In the genomic region with DNA sequence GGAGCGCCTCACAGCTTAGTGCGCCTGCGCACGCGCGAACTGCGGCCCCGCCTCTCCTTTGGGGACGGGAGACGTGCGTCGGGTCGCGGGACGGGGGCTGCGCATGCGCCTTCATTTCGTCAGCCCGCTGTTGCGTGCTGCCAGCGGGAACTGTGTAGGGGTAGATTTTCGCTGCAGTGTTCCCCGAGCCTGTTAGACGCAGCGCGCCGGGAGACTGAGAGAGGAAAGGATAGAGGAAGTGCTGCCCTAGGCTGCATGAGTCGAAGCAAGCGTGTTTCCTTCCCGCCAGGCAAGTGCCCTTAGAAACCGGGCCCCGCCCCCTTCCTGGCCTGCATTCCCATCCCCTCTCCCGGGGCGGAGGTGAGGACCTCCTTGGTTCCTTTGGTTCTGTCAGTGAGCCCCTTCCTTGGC, we compare ENCODE assay signal across 8 cellular contexts. TPM values are rescaled to one million over a fixed set of nuclear protein-coding genes. Genes with fewer than 3 reads are reported as not detected.
DNase-seq lines count a peak whose midpoint lies in the region; ATAC-seq and TF ChIP-seq lines count a peak whose summit lies in the region.

No MANE protein-coding gene starts in this region.

- no CpG with 5 or more reads among the region's 34 CpGs for WGBS in trophoblast cell (ENCODE audit: extremely low coverage, insufficient coverage, insufficient read length)
- 0% methylated on average over 30 to 34 of the region's 34 CpGs for WGBS in tibial nerve, 2 donors

- peak overlapping the region; percentile 66 for H3K4me3 ChIP-seq in SU-DHL-6 (ENCODE audit: insufficient read depth, low read length, poor library complexity, severe bottlenecking)
- peak overlapping the region; percentile 73 for H3K4me3 ChIP-seq in cardiac muscle cell
- peak overlapping the region; percentile 82 for H3K4me3 ChIP-seq in trophoblast cell (ENCODE audit: low read depth, low read length)
- H3K4me3 ChIP-seq in tibial nerve: peak overlapping the region; percentile 47 to 86 (median 74)

- peaks cover 17% of the 10 kb centered on the region for H3K79me1 ChIP-seq in trophoblast cell (ENCODE audit: low read length)

- no peak overlapping the region for H3K23ac ChIP-seq in trophoblast cell (ENCODE audit: low read length)

- peaks cover 2% of the 10 kb centered on the region for H3K27me3 Mint-ChIP-seq in activated naive CD8-positive, alpha-beta T cell treated with anti-CD3 and anti-CD28 coated beads, Interleukin-2, amount 50 U/mL, for 24 hours

- H3K27ac ChIP-seq in SU-DHL-6 (ENCODE audit: low read depth, low read length): peak overlapping the region; percentile 65
- peak overlapping the region; percentile 94 for H3K27ac ChIP-seq in cardiac muscle cell
- H3K27ac ChIP-seq in trophoblast cell (ENCODE audit: low read depth, low read length): peak overlapping the region; percentile 83
- peak overlapping the region; percentile 87 to 98 (median 92) for H3K27ac ChIP-seq in tibial nerve

- H3K27me3 ChIP-seq in SU-DHL-6 (ENCODE audit: low read length): no peaks in the 10 kb centered on the region
- no peaks in the 10 kb centered on the region for H3K27me3 ChIP-seq in cardiac muscle cell
- H3K27me3 ChIP-seq in trophoblast cell (ENCODE audit: insufficient read depth, low read length): no peaks in the 10 kb centered on the region
- no peaks in the 10 kb centered on the region for H3K27me3 ChIP-seq in tibial nerve

- H3K4me1 ChIP-seq in cardiac muscle cell (ENCODE audit: low read depth) (peaks cover 30% of the 10 kb centered on the region), trophoblast cell (ENCODE audit: control insufficient read depth in 1 of 2, insufficient read depth in 2 of 2, low read length in 2 of 2) (peaks cover 3 to 11% of the 10 kb centered on the region in 2 experiments), tibial nerve (peaks cover 0 to 83% (median 31%) of the 10 kb centered on the region in 4 donors)

- TF ChIP-seq EP300 in tibial nerve (IDR thresholded peaks at IDR 0.05): peak; percentile 74 to 94

- H4K20me1 ChIP-seq in SU-DHL-6 (ENCODE audit: low read depth, low read length): peaks cover 22% of the 10 kb centered on the region

- H3K9me2 ChIP-seq in SU-DHL-6 (replicated peaks; ENCODE audit: insufficient read depth, low read length): no peaks in the 10 kb centered on the region

- peak overlapping the region; percentile 84 for H3K4me2 ChIP-seq in SU-DHL-6 (ENCODE audit: low read depth, low read length, poor library complexity, severe bottlenecking)
- H3K4me2 ChIP-seq in trophoblast cell (ENCODE audit: low read length): peak overlapping the region; percentile 90

- peak; percentile 93 for DNase-seq in GM13976 (ENCODE audit: low spot score)
- DNase-seq in NCI-H1417 treated with DMSO at 0.1 percent for 48 hours (lab: John Stamatoyannopoulos, UW): peak; percentile 20
- DNase-seq in activated naive CD8-positive, alpha-beta T cell treated with anti-CD3 and anti-CD28 coated beads, Interleukin-2, amount 50 U/mL, for 24 hours: peak; percentile 97
- peak; percentile 96 to 97 for DNase-seq in cardiac muscle cell (ENCODE audit: low read depth in 1 of 2, low spot score in 1 of 2)
- DNase-seq in trophoblast cell: peak; percentile 97 to 99
- DNase-seq in tibial nerve (ENCODE audit: low spot score in 2 of 2): peak; percentile 81

- H3K79me2 ChIP-seq in SU-DHL-6 (ENCODE audit: insufficient read depth, low read length) (peaks cover 44% of the 10 kb centered on the region), trophoblast cell (ENCODE audit: control insufficient read depth, insufficient read depth, low read length, poor library complexity) (peaks cover 9% of the 10 kb centered on the region)

- ATAC-seq in HG02840 (IDR thresholded peaks at IDR 0.05; ENCODE audit: low FRiP score, unreplicated experiment): peak; percentile 85
- peak; percentile 89 for ATAC-seq in activated naive CD8-positive, alpha-beta T cell treated with anti-CD3 and anti-CD28 coated beads, Interleukin-2, amount 50 U/mL, for 24 hours

- TF ChIP-seq CTCF in GM13976 (IDR thresholded peaks at IDR 0.05; ENCODE audit: borderline replicate concordance, control extremely low read depth, extremely low read depth, insufficient read depth, missing control alignments): no peak
- TF ChIP-seq CTCF in SU-DHL-6 (IDR thresholded peaks at IDR 0.05; ENCODE audit: insufficient read depth, low read length, poor library complexity, severe bottlenecking): no peak
- no peak for TF ChIP-seq CTCF in cardiac muscle cell (IDR thresholded peaks at IDR 0.05; ENCODE audit: low read depth, low read length)
- TF ChIP-seq CTCF in tibial nerve (IDR thresholded peaks at IDR 0.05): peak in 1 of 5 experiments; percentile 4

- no peaks in the 10 kb centered on the region for H3K9me3 Mint-ChIP-seq in activated naive CD8-positive, alpha-beta T cell treated with anti-CD3 and anti-CD28 coated beads, Interleukin-2, amount 50 U/mL, for 24 hours

- TF ChIP-seq POLR2A in tibial nerve (IDR thresholded peaks at IDR 0.05): peak; percentile 65 to 82

- peak overlapping the region; percentile 38 for H4K12ac ChIP-seq in trophoblast cell (ENCODE audit: low read depth, low read length)

- no peaks in the 10 kb centered on the region for H3K9me3 ChIP-seq in SU-DHL-6 (ENCODE audit: insufficient read depth, low read length)
- no peaks in the 10 kb centered on the region for H3K9me3 ChIP-seq in cardiac muscle cell (ENCODE audit: low read depth)
- H3K9me3 ChIP-seq in trophoblast cell (ENCODE audit: insufficient read depth, low read depth, low read length): no peaks in the 10 kb centered on the region
- H3K9me3 ChIP-seq in tibial nerve: no peaks in the 10 kb centered on the region

- H4K91ac ChIP-seq in trophoblast cell (ENCODE audit: low read depth, low read length): peak overlapping the region; percentile 80

- H2BK120ac ChIP-seq in trophoblast cell (ENCODE audit: insufficient read depth, low read length, poor library complexity): peak overlapping the region; percentile 34

- in situ Hi-C loops in GM13976 (cut with MboI; ENCODE audit: low sequenced_read_pairs, unreplicated experiment): no loop called here

- H2AFZ ChIP-seq in SU-DHL-6 (ENCODE audit: low read depth, low read length, severe bottlenecking) (peak overlapping the region; percentile 91), trophoblast cell (ENCODE audit: insufficient read depth, low read length, poor library complexity) (peak overlapping the region; percentile 31)

- H3K4ac ChIP-seq in trophoblast cell (ENCODE audit: low read depth, low read length): peak overlapping the region; percentile 35

- H3K4me3 Mint-ChIP-seq in activated naive CD8-positive, alpha-beta T cell treated with anti-CD3 and anti-CD28 coated beads, Interleukin-2, amount 50 U/mL, for 24 hours: peak overlapping the region; percentile 94

- peak overlapping the region; percentile 18 for H2AK5ac ChIP-seq in trophoblast cell (ENCODE audit: low read length)

- H3K4me1 Mint-ChIP-seq in activated naive CD8-positive, alpha-beta T cell treated with anti-CD3 and anti-CD28 coated beads, Interleukin-2, amount 50 U/mL, for 24 hours: peaks cover 70% of the 10 kb centered on the region

- H3K36me3 ChIP-seq in SU-DHL-6 (ENCODE audit: low read length): peaks cover 18% of the 10 kb centered on the region; the same call in 1 of the 2 replicates
- H3K36me3 ChIP-seq in cardiac muscle cell: no peaks in the 10 kb centered on the region
- H3K36me3 ChIP-seq in trophoblast cell (ENCODE audit: control insufficient read depth in 1 of 2, insufficient read depth in 2 of 2, low read length in 2 of 2): peaks cover 3 to 4% of the 10 kb centered on the region in 2 experiments
- H3K36me3 ChIP-seq in tibial nerve: peaks cover 0 to 10% (median 0%) of the 10 kb centered on the region in 3 donors

- peak overlapping the region; percentile 87 for H3K9ac ChIP-seq in SU-DHL-6 (ENCODE audit: low read length)
- H3K9ac ChIP-seq in trophoblast cell (ENCODE audit: low read length): peak overlapping the region; percentile 62

- peak overlapping the region; percentile 10 for H2BK5ac ChIP-seq in trophoblast cell (ENCODE audit: low read depth, low read length, poor library complexity)

- no peak overlapping the region for H2BK12ac ChIP-seq in trophoblast cell (ENCODE audit: low read length)

- H3F3A ChIP-seq in SU-DHL-6 (ENCODE audit: insufficient read depth): no peaks in the 10 kb centered on the region; the same call in 1 of the 2 replicates

- H3K18ac ChIP-seq in trophoblast cell (ENCODE audit: low read length): peak overlapping the region; percentile 35

- H3K14ac ChIP-seq in trophoblast cell (ENCODE audit: low read length): peak overlapping the region; percentile 41

- H3K36me3 Mint-ChIP-seq in activated naive CD8-positive, alpha-beta T cell treated with anti-CD3 and anti-CD28 coated beads, Interleukin-2, amount 50 U/mL, for 24 hours (ENCODE audit: low read depth): peaks cover 44% of the 10 kb centered on the region

- peak overlapping the region; percentile 98 for H3K27ac Mint-ChIP-seq in activated naive CD8-positive, alpha-beta T cell treated with anti-CD3 and anti-CD28 coated beads, Interleukin-2, amount 50 U/mL, for 24 hours

- peak overlapping the region; percentile 74 for H4K8ac ChIP-seq in trophoblast cell (ENCODE audit: low read depth, low read length)

RNA-seq across cellular contexts. Expression of a gene that starts 12.3 kb away (rescaled TPM):
- total RNA-seq in cardiac muscle cell: 2.9 and 6.8 TPM in 2 replicates
- polyA plus RNA-seq in cardiac muscle cell: 2.1 and 7.3 TPM in 2 replicates
- 15.9 and 16.7 TPM in 2 replicates for polyA plus RNA-seq in trophoblast cell (2013)
- total RNA-seq in tibial nerve: 10 to 100 TPM; 26.8 to 62.5 (median 27.7) TPM

RNA-seq across cellular contexts. Expression of a gene that starts 12.3 kb away (rescaled TPM):
- 15.3 and 15.6 TPM in 2 replicates for total RNA-seq in cardiac muscle cell
- 14.5 and 16.8 TPM in 2 replicates for polyA plus RNA-seq in cardiac muscle cell
- 23.4 and 25.1 TPM in 2 replicates for polyA plus RNA-seq in trophoblast cell (2013)
- 10 to 100 TPM in 3 of 4 donors, 1 to 10 TPM in 1; 8.4 to 17.8 (median 16.6) TPM for total RNA-seq in tibial nerve

Comparison
In these comparisons a context has a peak if more than half of its experiments do, and no peak if none do; other contexts are left out.
1. Peak in every context shown above with its lines: DNase-seq, ATAC-seq, H3K4me3 ChIP-seq and H3K27ac ChIP-seq.
2. DNase-seq: peak in every context shown above with its lines; median percentile 98 in trophoblast cell; 97 in activated naive CD8-positive, alpha-beta T cell treated with anti-CD3 and anti-CD28 coated beads, Interleukin-2, amount 50 U/mL, for 24 hours; 96 in cardiac muscle cell; 93 in GM13976; 81 in tibial nerve; 20 in NCI-H1417 treated with DMSO at 0.1 percent for 48 hours.